ENCODE assay signal across 23 cellular contexts in the genomic region with DNA sequence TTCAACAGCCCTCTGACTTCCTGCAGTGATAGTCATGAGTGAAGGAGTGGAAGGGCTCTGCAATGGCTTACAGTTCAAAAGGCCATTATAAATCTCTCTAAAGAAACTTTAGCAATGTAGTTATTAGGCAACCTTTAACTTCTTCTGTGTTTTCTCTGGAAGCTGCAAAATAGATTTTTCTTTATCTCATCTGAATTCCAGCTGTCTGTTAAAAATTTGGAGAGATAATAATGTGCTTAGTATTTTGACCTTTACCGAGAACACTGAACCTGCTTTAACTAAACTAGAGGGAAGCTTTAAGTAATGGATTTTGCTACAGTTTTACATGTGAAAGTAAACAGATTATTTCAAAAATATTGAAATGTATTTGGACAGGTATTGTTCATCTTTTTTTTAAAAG.
"Had no signal": no experiment of that assay in that cellular context is flagged by ENCODE, and none has a peak within 500 bp of the region (broad histone marks: within the 10 kb centered on the region; RNA-seq: fewer than 3 reads in every experiment).

No MANE protein-coding gene starts in this region.

- H3K27me3 Mint-ChIP-seq: activated CD4-positive, alpha-beta memory T cell treated with anti-CD3 and anti-CD28 coated beads for 36 hours; activated naive CD8-positive, alpha-beta T cell treated with anti-CD3 and anti-CD28 coated beads for 36 hours; brain; memory B cell had no signal

- DNase-seq: activated CD4-positive, alpha-beta memory T cell treated with anti-CD3 and anti-CD28 coated beads for 36 hours; activated CD4-positive, alpha-beta T cell treated with anti-CD3 and anti-CD28 coated beads for 48 hours; activated CD8-positive, alpha-beta memory T cell treated with anti-CD3 and anti-CD28 coated beads, Interleukin-2, amount 50 U/mL, for 4 hours; activated effector memory CD4-positive, alpha-beta T cell treated with anti-CD3 and anti-CD28 coated beads, Interleukin-2, amount 50 U/mL, for 16 hours; activated naive CD4-positive, alpha-beta T cell treated with anti-CD3 and anti-CD28 coated beads for 36 hours; activated naive CD8-positive, alpha-beta T cell treated with anti-CD3 and anti-CD28 coated beads for 36 hours; activated T-cell treated with anti-CD3 and anti-CD28 coated beads, Interleukin-2, amount 50 U/mL, for 1 hour; adrenal gland; cerebellar nuclear complex; left colon; natural killer cell; right lobe of liver; stimulated activated CD4-positive, alpha-beta T cell treated with anti-CD3 and anti-CD28 coated beads, Interleukin-4, amount 100 ng/mL, for 1 hour; stimulated activated naive CD8-positive, alpha-beta T cell treated with anti-CD3 and anti-CD28 coated beads, Interleukin-15, Interleukin-2, amounts not matched to agents 100 U/mL and 50 U/mL, for 24 hours; T-helper 9 cell; testis; transverse colon; WERI-Rb-1 had no signal

- ATAC-seq: activated CD4-positive, CD25-positive, alpha-beta regulatory T cell treated with anti-CD3 and anti-CD28 coated beads, Interleukin-2, amount 50 U/mL, for 24 hours; gastroesophageal sphincter; left colon; natural killer cell; right lobe of liver; stimulated activated naive CD8-positive, alpha-beta T cell treated with anti-CD3 and anti-CD28 coated beads, Interleukin-15, Interleukin-2, amounts not matched to agents 100 U/mL and 50 U/mL, for 24 hours had no signal

- H3K4me3 Mint-ChIP-seq: activated CD4-positive, alpha-beta memory T cell treated with anti-CD3 and anti-CD28 coated beads for 36 hours; activated naive CD4-positive, alpha-beta T cell treated with anti-CD3 and anti-CD28 coated beads for 36 hours; activated naive CD8-positive, alpha-beta T cell treated with anti-CD3 and anti-CD28 coated beads for 36 hours; activated T-helper 1 cell treated with anti-CD3 and anti-CD28 coated beads, Interleukin-12 subunit alpha, Interleukin-12 subunit beta, Interleukin-2, Interleukin-4 antibody, amounts not matched to agents 30 ng/mL and 10 ng/mL and 1 ng/mL, durations not matched to agents 14 hours and 24 hours and 36 hours; brain; memory B cell; natural killer cell had no signal

- H3K27ac Mint-ChIP-seq: activated CD4-positive, alpha-beta memory T cell treated with anti-CD3 and anti-CD28 coated beads for 36 hours; activated naive CD4-positive, alpha-beta T cell treated with anti-CD3 and anti-CD28 coated beads for 36 hours; activated naive CD8-positive, alpha-beta T cell treated with anti-CD3 and anti-CD28 coated beads for 36 hours; activated T-helper 1 cell treated with anti-CD3 and anti-CD28 coated beads, Interleukin-12 subunit alpha, Interleukin-12 subunit beta, Interleukin-2, Interleukin-4 antibody, amounts not matched to agents 30 ng/mL and 10 ng/mL and 1 ng/mL, durations not matched to agents 14 hours and 24 hours and 36 hours; brain; memory B cell; natural killer cell had no signal

- H3K36me3 Mint-ChIP-seq: activated CD4-positive, alpha-beta memory T cell treated with anti-CD3 and anti-CD28 coated beads for 36 hours; activated naive CD8-positive, alpha-beta T cell treated with anti-CD3 and anti-CD28 coated beads for 36 hours; memory B cell; natural killer cell had no signal

- H3K4me1 Mint-ChIP-seq: activated naive CD8-positive, alpha-beta T cell treated with anti-CD3 and anti-CD28 coated beads for 36 hours; memory B cell; natural killer cell had no signal
